Comparison of ENCODE assay signal across 21 cellular contexts in genomic region chr1:213852107-213852506, GRCh38.
A peak's percentile ranks its signal among the peaks of the same experiment; 100 is the strongest.
DNase-seq lines count a peak whose midpoint lies in the region; ATAC-seq and FAIRE-seq lines count a peak whose summit lies in the region.
"Had no signal": no experiment of that assay in that cellular context is flagged by ENCODE, and none has a peak within 500 bp of the region (broad histone marks: within the 10 kb centered on the region; RNA-seq: fewer than 3 reads in every experiment).

No MANE protein-coding gene starts in this region.

- POLR2A ChIA-PET in activated CD8-positive, alpha-beta T cell treated with anti-CD3 and anti-CD28 coated beads, Interleukin-2, amount 10 ng/mL, durations not matched to agents 7 days and 5 days (lab: Charles Lee) = no interaction called here

- DNase-seq in activated CD4-positive, alpha-beta T cell treated with anti-CD3 and anti-CD28 coated beads, Interleukin-2, amount 10 ng/mL, durations not matched to agents 24 days and 14 days = peak; percentile 56
- no peak for DNase-seq in activated CD4-positive, alpha-beta T cell treated with anti-CD3 and anti-CD28 coated beads, Interleukin-2, amount 50 U/mL, for 1 hour
- peak in 4 of 6 experiments; percentile 27 to 86 (median 80) for DNase-seq in stimulated activated naive CD4-positive, alpha-beta T cell (lab: John Stamatoyannopoulos, UW)
- no peak for DNase-seq in stimulated activated naive CD4-positive, alpha-beta T cell treated with Interleukin-2 at 50 U/mL for 16 hours (lab: John Stamatoyannopoulos, UW)
- peak; percentile 22 for DNase-seq in activated CD8-positive, alpha-beta T cell treated with anti-CD3 and anti-CD28 coated beads, Interleukin-2, amount 10 ng/mL, durations not matched to agents 7 days and 5 days
- DNase-seq in NCI-H510A (lab: John Stamatoyannopoulos, UW) (no peak), frontal cortex (ENCODE audit: low spot score in 2 of 2) (no peak), GDM1 (lab: John Stamatoyannopoulos, UW) (no peak)
- DNase-seq: 8988T, DMS53, GM23248, NCI-H1417, NCI-H187, NCI-H2107, NCI-H524, NCI-H82, PC-3, RPMI8226 had no signal

- ATAC-seq in activated CD8-positive, alpha-beta T cell treated with anti-CD3 and anti-CD28 coated beads, Interleukin-2, amount 10 ng/mL, durations not matched to agents 7 days and 5 days = no peak
- ATAC-seq: PC-3 had no signal

- H3K27me3 Mint-ChIP-seq in activated CD4-positive, alpha-beta T cell treated with anti-CD3 and anti-CD28 coated beads, Interleukin-2, amount 10 ng/mL, durations not matched to agents 24 days and 14 days = no peaks in the 10 kb centered on the region
- no peaks in the 10 kb centered on the region for H3K27me3 Mint-ChIP-seq in activated CD8-positive, alpha-beta T cell treated with anti-CD3 and anti-CD28 coated beads, Interleukin-2, amount 10 ng/mL, durations not matched to agents 7 days and 5 days (ENCODE audit: low read depth)
- H3K27me3 Mint-ChIP-seq: B cell had no signal

- no peaks in the 10 kb centered on the region for H3K4me1 Mint-ChIP-seq in activated CD4-positive, alpha-beta T cell treated with anti-CD3 and anti-CD28 coated beads, Interleukin-2, amount 10 ng/mL, durations not matched to agents 24 days and 14 days
- H3K4me1 Mint-ChIP-seq in activated CD8-positive, alpha-beta T cell treated with anti-CD3 and anti-CD28 coated beads, Interleukin-2, amount 10 ng/mL, durations not matched to agents 7 days and 5 days (ENCODE audit: low read depth) = peaks cover 8% of the 10 kb centered on the region
- H3K4me1 Mint-ChIP-seq: B cell had no signal

- no peak overlapping the region for H3K4me3 Mint-ChIP-seq in activated CD4-positive, alpha-beta T cell treated with anti-CD3 and anti-CD28 coated beads, Interleukin-2, amount 10 ng/mL, durations not matched to agents 24 days and 14 days
- no peak overlapping the region for H3K4me3 Mint-ChIP-seq in activated CD8-positive, alpha-beta T cell treated with anti-CD3 and anti-CD28 coated beads, Interleukin-2, amount 10 ng/mL, durations not matched to agents 7 days and 5 days
- H3K4me3 Mint-ChIP-seq: B cell had no signal

- CTCF ChIA-PET in activated CD8-positive, alpha-beta T cell treated with anti-CD3 and anti-CD28 coated beads, Interleukin-2, amount 10 ng/mL, durations not matched to agents 7 days and 5 days (lab: Charles Lee) = no interaction called here

- H3K27ac Mint-ChIP-seq in activated CD4-positive, alpha-beta T cell treated with anti-CD3 and anti-CD28 coated beads, Interleukin-2, amount 10 ng/mL, durations not matched to agents 24 days and 14 days = no peak overlapping the region
- H3K27ac Mint-ChIP-seq in activated CD8-positive, alpha-beta T cell treated with anti-CD3 and anti-CD28 coated beads, Interleukin-2, amount 10 ng/mL, durations not matched to agents 7 days and 5 days = no peak overlapping the region
- H3K27ac Mint-ChIP-seq: B cell had no signal

- H3K36me3 Mint-ChIP-seq in activated CD4-positive, alpha-beta T cell treated with anti-CD3 and anti-CD28 coated beads, Interleukin-2, amount 10 ng/mL, durations not matched to agents 24 days and 14 days (ENCODE audit: low read depth) = no peaks in the 10 kb centered on the region
- no peaks in the 10 kb centered on the region for H3K36me3 Mint-ChIP-seq in activated CD8-positive, alpha-beta T cell treated with anti-CD3 and anti-CD28 coated beads, Interleukin-2, amount 10 ng/mL, durations not matched to agents 7 days and 5 days (ENCODE audit: low read depth)

- FAIRE-seq in frontal cortex (lab: Jason Lieb, UNC) = no peak
- FAIRE-seq: GM12892, GM18507 had no signal

- no peaks in the 10 kb centered on the region for H3K9me3 Mint-ChIP-seq in activated CD4-positive, alpha-beta T cell treated with anti-CD3 and anti-CD28 coated beads, Interleukin-2, amount 10 ng/mL, durations not matched to agents 24 days and 14 days
- no peaks in the 10 kb centered on the region for H3K9me3 Mint-ChIP-seq in activated CD8-positive, alpha-beta T cell treated with anti-CD3 and anti-CD28 coated beads, Interleukin-2, amount 10 ng/mL, durations not matched to agents 7 days and 5 days (ENCODE audit: insufficient read depth)

- intact Hi-C loops in activated CD4-positive, alpha-beta T cell treated with anti-CD3 and anti-CD28 coated beads, Interleukin-2, amount 10 ng/mL, durations not matched to agents 24 days and 14 days (cut with micrococcal nuclease) = no loop called here

Comparison
In these comparisons a context has a peak if more than half of its experiments do, and no peak if none do; other contexts are left out.
1. DNase-seq: peak in activated CD4-positive, alpha-beta T cell treated with anti-CD3 and anti-CD28 coated beads, Interleukin-2, amount 10 ng/mL, durations not matched to agents 24 days and 14 days (single experiment), stimulated activated naive CD4-positive, alpha-beta T cell (4 of 6) and activated CD8-positive, alpha-beta T cell treated with anti-CD3 and anti-CD28 coated beads, Interleukin-2, amount 10 ng/mL, durations not matched to agents 7 days and 5 days (single experiment); none in activated CD4-positive, alpha-beta T cell treated with anti-CD3 and anti-CD28 coated beads, Interleukin-2, amount 50 U/mL, for 1 hour (single experiment), stimulated activated naive CD4-positive, alpha-beta T cell treated with Interleukin-2 at 50 U/mL for 16 hours (single experiment), NCI-H510A (single experiment), frontal cortex (0 of 2) and GDM1 (single experiment).